8 cellular contexts compared by ENCODE assay signal in genomic region chr7:107032720-107033438, GRCh38. TPM values are rescaled to one million over a fixed set of nuclear protein-coding genes. Genes with fewer than 3 reads are reported as not detected.
"Had no signal": no experiment of that assay in that cellular context is flagged by ENCODE, and none has a peak within 500 bp of the region (broad histone marks: within the 10 kb centered on the region; RNA-seq: fewer than 3 reads in every experiment).

No MANE protein-coding gene starts in this region.

- DNase-seq: H9, HCEC 1CT, IMR-90 had no signal

- H3K4me3 Mint-ChIP-seq: GM23338, H9 had no signal

- H3K4me3 ChIP-seq: GM23338 had no signal

- H3K4me1 Mint-ChIP-seq: GM23338, H9 had no signal

- H3K4me2 ChIP-seq: GM23338 had no signal

- ATAC-seq: GM23338 had no signal

- H3K27ac Mint-ChIP-seq: GM23338, H9 had no signal

- FAIRE-seq: H1, H54, HTR-8/SVneo had no signal

RNA-seq across cellular contexts. Expression of gene PRKAR2B, which starts 11.6 kb away (rescaled TPM):
- total RNA-seq: HT-29 had no signal
